In genomic region chr20:62407221-62407992, GRCh38 we compare ENCODE assay signal across 1 cellular context.
TF ChIP-seq lines count a peak whose summit lies in the region.

Gene CABLES2 (minus strand): TSS chr20:62407285. CDS start chr20:62407276, 9 bp downstream.

TF ChIP-seq in HepG2, 621 proteins besides CTCF, POLR2A, EP300 and RAD21 (continued from another document and continues in another):
- TF ChIP-seq DDIT3 (CRISPR knock-in tag; IDR thresholded peaks at IDR 0.05) (no peak), ZNF614 (CRISPR knock-in tag; IDR thresholded peaks at IDR 0.05; ENCODE audit: borderline replicate concordance) (peak; percentile 90; the same call in 1 of the 2 replicates), HOMEZ (CRISPR knock-in tag; IDR thresholded peaks at IDR 0.05; ENCODE audit: low read depth) (0 out of 2 replicates have a peak, but pooled peaks have one; percentile 36), KLF6 (CRISPR knock-in tag; IDR thresholded peaks at IDR 0.05) (peak; percentile 78; the same call in 1 of the 2 replicates), ZNF569 (CRISPR knock-in tag; IDR thresholded peaks at IDR 0.05; ENCODE audit: borderline replicate concordance) (no peak), ASH2L (IDR thresholded peaks at IDR 0.05; ENCODE audit: insufficient read length, low read depth, low read length) (peak; percentile 79), ZNF704 (CRISPR knock-in tag; IDR thresholded peaks at IDR 0.05; ENCODE audit: borderline replicate concordance) (peak; percentile 91), AKNA (CRISPR knock-in tag; IDR thresholded peaks at IDR 0.05; ENCODE audit: borderline replicate concordance) (peak; percentile 79; the same call in 1 of the 2 replicates), ZNF749 (CRISPR knock-in tag; IDR thresholded peaks at IDR 0.05; ENCODE audit: borderline replicate concordance) (no peak), RARA (CRISPR knock-in tag; IDR thresholded peaks at IDR 0.05) (peak; percentile 45), NCOA5 (CRISPR knock-in tag; IDR thresholded peaks at IDR 0.05) (no peak; the same call in 1 of the 2 replicates), ERF (CRISPR knock-in tag; IDR thresholded peaks at IDR 0.05) (peak; percentile 91), ZKSCAN5 (CRISPR knock-in tag; IDR thresholded peaks at IDR 0.05) (no peak), ZNF496 (CRISPR knock-in tag; IDR thresholded peaks at IDR 0.05; ENCODE audit: insufficient replicate concordance) (no peak), ZNF709 (CRISPR knock-in tag; IDR thresholded peaks at IDR 0.05) (peak; percentile 66; the same call in 1 of the 2 replicates), GMEB2 (CRISPR knock-in tag; IDR thresholded peaks at IDR 0.05; ENCODE audit: low read depth) (0 out of 2 replicates have a peak, but pooled peaks have one; percentile 32), CENPX (CRISPR knock-in tag; IDR thresholded peaks at IDR 0.05) (no peak), ZNF441 (CRISPR knock-in tag; IDR thresholded peaks at IDR 0.05; ENCODE audit: borderline replicate concordance) (no peak), EZH2 (conservative IDR thresholded peaks at IDR 0.05; ENCODE audit: low read depth, low read length) (no peak), ZNF263 (CRISPR knock-in tag; IDR thresholded peaks at IDR 0.05) (peak; percentile 67; the same call in 1 of the 2 replicates), KMT2B (CRISPR knock-in tag; IDR thresholded peaks at IDR 0.05) (peak; percentile 50; the same call in 1 of the 2 replicates), ZBTB42 (CRISPR knock-in tag; IDR thresholded peaks at IDR 0.05) (peak; percentile 34; the same call in 1 of the 2 replicates), JDP2 (CRISPR knock-in tag; IDR thresholded peaks at IDR 0.05; ENCODE audit: borderline replicate concordance) (no peak), REXO4 (CRISPR knock-in tag; IDR thresholded peaks at IDR 0.05; ENCODE audit: borderline replicate concordance) (no peak), RFXANK (CRISPR knock-in tag; IDR thresholded peaks at IDR 0.05) (0 out of 2 replicates have a peak, but pooled peaks have one; percentile 78), FOXP1 (IDR thresholded peaks at IDR 0.05) (no peak), FOXP1 (CRISPR knock-in tag; IDR thresholded peaks at IDR 0.05) (peak; percentile 16; the same call in 1 of the 2 replicates), YEATS4 (CRISPR knock-in tag; IDR thresholded peaks at IDR 0.05; ENCODE audit: borderline replicate concordance) (peak; percentile 85), ZNF761 (CRISPR knock-in tag; conservative IDR thresholded peaks at IDR 0.05) (peak; percentile 96), ELF3 (CRISPR knock-in tag; IDR thresholded peaks at IDR 0.05) (peak; percentile 90)
- TF ChIP-seq, protein P1, sequence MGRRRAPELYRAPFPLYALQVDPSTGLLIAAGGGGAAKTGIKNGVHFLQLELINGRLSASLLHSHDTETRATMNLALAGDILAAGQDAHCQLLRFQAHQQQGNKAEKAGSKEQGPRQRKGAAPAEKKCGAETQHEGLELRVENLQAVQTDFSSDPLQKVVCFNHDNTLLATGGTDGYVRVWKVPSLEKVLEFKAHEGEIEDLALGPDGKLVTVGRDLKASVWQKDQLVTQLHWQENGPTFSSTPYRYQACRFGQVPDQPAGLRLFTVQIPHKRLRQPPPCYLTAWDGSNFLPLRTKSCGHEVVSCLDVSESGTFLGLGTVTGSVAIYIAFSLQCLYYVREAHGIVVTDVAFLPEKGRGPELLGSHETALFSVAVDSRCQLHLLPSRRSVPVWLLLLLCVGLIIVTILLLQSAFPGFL (CRISPR knock-in tag; IDR thresholded peaks at IDR 0.05): peak; percentile 98
- TF ChIP-seq, protein P2, sequence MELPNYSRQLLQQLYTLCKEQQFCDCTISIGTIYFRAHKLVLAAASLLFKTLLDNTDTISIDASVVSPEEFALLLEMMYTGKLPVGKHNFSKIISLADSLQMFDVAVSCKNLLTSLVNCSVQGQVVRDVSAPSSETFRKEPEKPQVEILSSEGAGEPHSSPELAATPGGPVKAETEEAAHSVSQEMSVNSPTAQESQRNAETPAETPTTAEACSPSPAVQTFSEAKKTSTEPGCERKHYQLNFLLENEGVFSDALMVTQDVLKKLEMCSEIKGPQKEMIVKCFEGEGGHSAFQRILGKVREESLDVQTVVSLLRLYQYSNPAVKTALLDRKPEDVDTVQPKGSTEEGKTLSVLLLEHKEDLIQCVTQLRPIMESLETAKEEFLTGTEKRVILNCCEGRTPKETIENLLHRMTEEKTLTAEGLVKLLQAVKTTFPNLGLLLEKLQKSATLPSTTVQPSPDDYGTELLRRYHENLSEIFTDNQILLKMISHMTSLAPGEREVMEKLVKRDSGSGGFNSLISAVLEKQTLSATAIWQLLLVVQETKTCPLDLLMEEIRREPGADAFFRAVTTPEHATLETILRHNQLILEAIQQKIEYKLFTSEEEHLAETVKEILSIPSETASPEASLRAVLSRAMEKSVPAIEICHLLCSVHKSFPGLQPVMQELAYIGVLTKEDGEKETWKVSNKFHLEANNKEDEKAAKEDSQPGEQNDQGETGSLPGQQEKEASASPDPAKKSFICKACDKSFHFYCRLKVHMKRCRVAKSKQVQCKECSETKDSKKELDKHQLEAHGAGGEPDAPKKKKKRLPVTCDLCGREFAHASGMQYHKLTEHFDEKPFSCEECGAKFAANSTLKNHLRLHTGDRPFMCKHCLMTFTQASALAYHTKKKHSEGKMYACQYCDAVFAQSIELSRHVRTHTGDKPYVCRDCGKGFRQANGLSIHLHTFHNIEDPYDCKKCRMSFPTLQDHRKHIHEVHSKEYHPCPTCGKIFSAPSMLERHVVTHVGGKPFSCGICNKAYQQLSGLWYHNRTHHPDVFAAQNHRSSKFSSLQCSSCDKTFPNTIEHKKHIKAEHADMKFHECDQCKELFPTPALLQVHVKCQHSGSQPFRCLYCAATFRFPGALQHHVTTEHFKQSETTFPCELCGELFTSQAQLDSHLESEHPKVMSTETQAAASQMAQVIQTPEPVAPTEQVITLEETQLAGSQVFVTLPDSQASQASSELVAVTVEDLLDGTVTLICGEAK (IDR thresholded peaks at IDR 0.05): no peak
- TF ChIP-seq, protein P2 (CRISPR knock-in tag; IDR thresholded peaks at IDR 0.05): peak; percentile 72
- TF ChIP-seq, protein P3, sequence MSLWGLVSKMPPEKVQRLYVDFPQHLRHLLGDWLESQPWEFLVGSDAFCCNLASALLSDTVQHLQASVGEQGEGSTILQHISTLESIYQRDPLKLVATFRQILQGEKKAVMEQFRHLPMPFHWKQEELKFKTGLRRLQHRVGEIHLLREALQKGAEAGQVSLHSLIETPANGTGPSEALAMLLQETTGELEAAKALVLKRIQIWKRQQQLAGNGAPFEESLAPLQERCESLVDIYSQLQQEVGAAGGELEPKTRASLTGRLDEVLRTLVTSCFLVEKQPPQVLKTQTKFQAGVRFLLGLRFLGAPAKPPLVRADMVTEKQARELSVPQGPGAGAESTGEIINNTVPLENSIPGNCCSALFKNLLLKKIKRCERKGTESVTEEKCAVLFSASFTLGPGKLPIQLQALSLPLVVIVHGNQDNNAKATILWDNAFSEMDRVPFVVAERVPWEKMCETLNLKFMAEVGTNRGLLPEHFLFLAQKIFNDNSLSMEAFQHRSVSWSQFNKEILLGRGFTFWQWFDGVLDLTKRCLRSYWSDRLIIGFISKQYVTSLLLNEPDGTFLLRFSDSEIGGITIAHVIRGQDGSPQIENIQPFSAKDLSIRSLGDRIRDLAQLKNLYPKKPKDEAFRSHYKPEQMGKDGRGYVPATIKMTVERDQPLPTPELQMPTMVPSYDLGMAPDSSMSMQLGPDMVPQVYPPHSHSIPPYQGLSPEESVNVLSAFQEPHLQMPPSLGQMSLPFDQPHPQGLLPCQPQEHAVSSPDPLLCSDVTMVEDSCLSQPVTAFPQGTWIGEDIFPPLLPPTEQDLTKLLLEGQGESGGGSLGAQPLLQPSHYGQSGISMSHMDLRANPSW (CRISPR knock-in tag; IDR thresholded peaks at IDR 0.05; ENCODE audit: borderline replicate concordance): no peak
